ENCODE assay signal across 35 cellular contexts in genomic region chr1:20972855-20973254, GRCh38.
"Had no signal": no experiment of that assay in that cellular context is flagged by ENCODE, and none has a peak within 500 bp of the region (broad histone marks: within the 10 kb centered on the region; RNA-seq: fewer than 3 reads in every experiment).

No MANE protein-coding gene starts in this region.

- H3K4me1 ChIP-seq: breast epithelium, colonic mucosa, heart left ventricle had no signal

- H3K9me3 ChIP-seq: breast epithelium, colonic mucosa, heart left ventricle had no signal

- H3K27me3 Mint-ChIP-seq: activated B cell treated with CpG ODN at 0.5 μM for 24 hours; activated CD8-positive, alpha-beta T cell treated with anti-CD3 and anti-CD28 coated beads for 36 hours; activated naive CD8-positive, alpha-beta T cell; activated T-helper 17 cell treated with anti-CD3 and anti-CD28 coated beads, Interleukin-2, amount 50 U/mL, for 72 hours; brain; dendritic cell treated with granulocyte-macrophage colony-stimulating factor and Interleukin-4, amounts not matched to agents 40 ng/mL and 50 ng/mL, for 4 days; T-helper 17 cell had no signal

- H3K27me3 ChIP-seq: breast epithelium, cardiac muscle cell, colonic mucosa, dorsolateral prefrontal cortex, heart left ventricle had no signal

- H3K36me3 ChIP-seq: breast epithelium, colonic mucosa had no signal

- ATAC-seq: activated CD4-positive, CD25-positive, alpha-beta regulatory T cell treated with anti-CD3 and anti-CD28 coated beads, Interleukin-2, amount 50 U/mL, for 24 hours; activated CD8-positive, alpha-beta T cell treated with anti-CD3 and anti-CD28 coated beads for 36 hours; activated T-cell treated with anti-CD3 and anti-CD28 coated beads, Interleukin-2, amount 50 U/mL, for 4 hours; activated T-helper 17 cell treated with anti-CD3 and anti-CD28 coated beads, Interleukin-2, amount 50 U/mL, for 72 hours; esophagus mucosa; heart left ventricle; T-helper 17 cell had no signal

- H3K27ac ChIP-seq: breast epithelium, cardiac muscle cell, colonic mucosa, dorsolateral prefrontal cortex, heart left ventricle, WERI-Rb-1 had no signal

- H3K4me3 ChIP-seq: breast epithelium, cardiac muscle cell, colonic mucosa, dorsolateral prefrontal cortex, heart left ventricle had no signal

- H3K27ac Mint-ChIP-seq: activated B cell treated with CpG ODN at 0.5 μM for 24 hours; activated CD8-positive, alpha-beta T cell treated with anti-CD3 and anti-CD28 coated beads for 36 hours; activated naive CD8-positive, alpha-beta T cell; activated T-helper 17 cell treated with anti-CD3 and anti-CD28 coated beads, Interleukin-2, amount 50 U/mL, for 72 hours; dendritic cell treated with granulocyte-macrophage colony-stimulating factor and Interleukin-4, amounts not matched to agents 40 ng/mL and 50 ng/mL, for 4 days; endodermal cell; T-helper 17 cell; T-helper 2 cell treated with Interferon-gamma antibody and Interleukin-4, amounts not matched to agents 5 μg/mL and 100 μg/mL, for 36 hours had no signal

- H3K4me3 Mint-ChIP-seq: activated B cell treated with CpG ODN at 0.5 μM for 24 hours; activated CD8-positive, alpha-beta T cell treated with anti-CD3 and anti-CD28 coated beads for 36 hours; activated naive CD8-positive, alpha-beta T cell; activated T-cell treated with anti-CD3 and anti-CD28 coated beads, Interleukin-2, amount 50 U/mL, for 4 hours; activated T-helper 17 cell treated with anti-CD3 and anti-CD28 coated beads, Interleukin-2, amount 50 U/mL, for 72 hours; brain; dendritic cell treated with granulocyte-macrophage colony-stimulating factor and Interleukin-4, amounts not matched to agents 40 ng/mL and 50 ng/mL, for 4 days; endodermal cell; T-helper 17 cell; T-helper 2 cell treated with Interferon-gamma antibody and Interleukin-4, amounts not matched to agents 5 μg/mL and 100 μg/mL, for 36 hours had no signal

- FAIRE-seq: frontal cortex had no signal

- H3K9me3 Mint-ChIP-seq: activated B cell treated with CpG ODN at 0.5 μM for 24 hours; activated CD8-positive, alpha-beta T cell treated with anti-CD3 and anti-CD28 coated beads for 36 hours; activated T-cell treated with anti-CD3 and anti-CD28 coated beads, Interleukin-2, amount 50 U/mL, for 4 hours; activated T-helper 17 cell treated with anti-CD3 and anti-CD28 coated beads, Interleukin-2, amount 50 U/mL, for 72 hours; brain; dendritic cell treated with granulocyte-macrophage colony-stimulating factor and Interleukin-4, amounts not matched to agents 40 ng/mL and 50 ng/mL, for 4 days; endodermal cell; T-helper 2 cell treated with Interferon-gamma antibody and Interleukin-4, amounts not matched to agents 5 μg/mL and 100 μg/mL, for 36 hours had no signal

- H3K4me1 Mint-ChIP-seq: activated B cell treated with CpG ODN at 0.5 μM for 24 hours, T-helper 17 cell had no signal

- DNase-seq: activated B cell treated with CpG ODN at 0.5 μM for 24 hours; activated CD4-positive, alpha-beta T cell treated with anti-CD3 and anti-CD28 coated beads for 48 hours; activated CD4-positive, alpha-beta T cell treated with anti-CD3 and anti-CD28 coated beads, Interleukin-2, amount 50 U/mL, for 1 hour; activated CD4-positive, alpha-beta T cell treated with anti-CD3 and anti-CD28 coated beads, Interleukin-2, amount 50 U/mL, for 48 hours; activated CD8-positive, alpha-beta memory T cell treated with anti-CD3 and anti-CD28 coated beads for 24 hours; activated CD8-positive, alpha-beta T cell treated with anti-CD3 and anti-CD28 coated beads for 36 hours; activated effector memory CD4-positive, alpha-beta T cell treated with Interleukin-2 at 50 U/mL for 16 hours; activated gamma-delta T cell treated with Interleukin-2 at 50 U/mL for 16 hours; activated naive CD4-positive, alpha-beta T cell treated with anti-CD3 and anti-CD28 coated beads, Interleukin-2, amount 50 U/mL, for 16 hours; activated naive CD4-positive, alpha-beta T cell treated with Interleukin-2 at 50 U/mL for 16 hours; activated T-cell treated with anti-CD3 and anti-CD28 coated beads, Interleukin-2, amount 50 U/mL, for 4 hours; amygdala; aorta; central memory CD4-positive, alpha-beta T cell; cerebellar nuclear complex; colonic mucosa; dorsolateral prefrontal cortex; effector memory CD4-positive, alpha-beta T cell; endodermal cell; foreskin fibroblast; heart left ventricle; T-helper 1 cell; T-helper 17 cell; T1000; WERI-Rb-1 had no signal
